In genomic region chr3:134430174-134430573, GRCh38 we compare ENCODE assay signal across 21 cellular contexts. TPM values are rescaled to one million over a fixed set of nuclear protein-coding genes. Genes with fewer than 3 reads are reported as not detected.
A peak's percentile ranks its signal among the peaks of the same experiment; 100 is the strongest.
DNase-seq lines count a peak whose midpoint lies in the region; ATAC-seq and TF ChIP-seq lines count a peak whose summit lies in the region.
"Had no signal": no experiment of that assay in that cellular context is flagged by ENCODE, and none has a peak within 500 bp of the region (broad histone marks: within the 10 kb centered on the region; RNA-seq: fewer than 3 reads in every experiment).

No MANE protein-coding gene starts in this region.

- H3K36me3 ChIP-seq in KMS-11 (ENCODE audit: insufficient read depth), result no peaks in the 10 kb centered on the region
- H3K36me3 ChIP-seq: BLaER1 treated with 17β-estradiol and CSF1 and Interleukin-3, amounts not matched to agents 10 nM and 100 nM had no signal

- H3K79me2 ChIP-seq in KMS-11 (ENCODE audit: insufficient read depth, low read depth), result no peaks in the 10 kb centered on the region

- H3K27ac ChIP-seq in KMS-11, result no peak overlapping the region
- H3K27ac ChIP-seq: BLaER1 treated with 17β-estradiol and CSF1 and Interleukin-3, amounts not matched to agents 10 nM and 100 nM had no signal

- peaks cover 46% of the 10 kb centered on the region for H3K4me1 ChIP-seq in KMS-11 (ENCODE audit: low read depth, poor library complexity, severe bottlenecking)

- no peak for TF ChIP-seq CTCF in KMS-11 (conservative IDR thresholded peaks at IDR 0.05; ENCODE audit: low read depth, low read length)

- H3K4me2 ChIP-seq in KMS-11, result peak overlapping the region; percentile 69; the same call in 1 of the 2 replicates
- H3K4me2 ChIP-seq: BLaER1 treated with 17β-estradiol and CSF1 and Interleukin-3, amounts not matched to agents 10 nM and 100 nM; GM23338 had no signal

- H3K27me3 ChIP-seq in KMS-11 (ENCODE audit: insufficient read depth, low read depth), result peaks cover 9% of the 10 kb centered on the region; the same call in 1 of the 2 replicates
- H3K27me3 ChIP-seq: BLaER1 treated with 17β-estradiol and CSF1 and Interleukin-3, amounts not matched to agents 10 nM and 100 nM had no signal

- no peak overlapping the region for H2AFZ ChIP-seq in KMS-11 (ENCODE audit: low read depth)
- H2AFZ ChIP-seq: GM23338 had no signal

- no peaks in the 10 kb centered on the region for H4K20me1 ChIP-seq in KMS-11 (ENCODE audit: insufficient read depth)
- H4K20me1 ChIP-seq: BLaER1 treated with 17β-estradiol and CSF1 and Interleukin-3, amounts not matched to agents 10 nM and 100 nM had no signal

- peak; percentile 76 for DNase-seq in A172 (ENCODE audit: low spot score)
- DNase-seq in RPMI7951 (ENCODE audit: low read depth), result peak; percentile 64
- DNase-seq in astrocyte of the hippocampus (ENCODE audit: low read depth, low spot score), result peak; percentile 60
- DNase-seq in stimulated activated CD4-positive, alpha-beta T cell treated with anti-CD3 and anti-CD28 coated beads, Interleukin-12 subunit alpha, Interleukin-12 subunit beta, amount 100 ng/mL, for 4 hours, result no peak
- DNase-seq in inferior parietal cortex (ENCODE audit: extremely low spot score), result no peak
- DNase-seq: AML-193; CD4-positive, alpha-beta T cell; H9; NCI-H1105; NCI-H1436 treated with DMSO at 0.1 percent for 48 hours; NCI-H2029; NCI-H446; NCI-H774; NK-92 treated with Interleukin-12 subunit alpha and Interleukin-12 subunit beta, amount 100 ng/mL, for 24 hours; SHP77 treated with DMSO at 0.1 percent for 48 hours; SW 1271 had no signal

- H3K9ac ChIP-seq in KMS-11, result no peak overlapping the region
- H3K9ac ChIP-seq: BLaER1 treated with 17β-estradiol and CSF1 and Interleukin-3, amounts not matched to agents 10 nM and 100 nM had no signal

- peak overlapping the region; percentile 25 for H3K4me3 ChIP-seq in KMS-11 (IDR thresholded peaks at IDR 0.05; ENCODE audit: insufficient read depth, low read depth, low read length)
- H3K4me3 ChIP-seq: BLaER1 treated with 17β-estradiol and CSF1 and Interleukin-3, amounts not matched to agents 10 nM and 100 nM; GM23338 had no signal

- no peak for ATAC-seq in HG03469 (IDR thresholded peaks at IDR 0.05; ENCODE audit: unreplicated experiment)
- ATAC-seq in HG02642 (IDR thresholded peaks at IDR 0.05; ENCODE audit: poor library complexity, unreplicated experiment), result no peak
- ATAC-seq: GM23338 had no signal

RNA-seq across cellular contexts. Expression of gene ANAPC13, which starts 55.6 kb away (rescaled TPM):
- 123 and 171 TPM in 2 replicates for total RNA-seq in A172 (2014; rRNA removed; shearing (Covaris generic))
- 116 and 132 TPM in 2 replicates for total RNA-seq in RPMI7951 (2014; rRNA removed; shearing (Covaris generic))

RNA-seq across cellular contexts. Expression of gene CEP63, which starts 55.7 kb away (rescaled TPM):
- 26.2 and 27.8 TPM in 2 replicates for total RNA-seq in A172 (2014; rRNA removed; shearing (Covaris generic))
- 17.8 and 40.0 TPM in 2 replicates for total RNA-seq in RPMI7951 (2014; rRNA removed; shearing (Covaris generic))

RNA-seq across cellular contexts. Expression of gene AMOTL2, which starts 55.9 kb away (rescaled TPM):
- 168 and 182 TPM in 2 replicates for total RNA-seq in A172 (2014; rRNA removed; shearing (Covaris generic))
- 13.1 and 15.1 TPM in 2 replicates for total RNA-seq in RPMI7951 (2014; rRNA removed; shearing (Covaris generic))
- total RNA-seq: CD4-positive, alpha-beta T cell had no signal

Comparison
In these comparisons a context has a peak if more than half of its experiments do, and no peak if none do; other contexts are left out.
1. DNase-seq: peak in A172 (single experiment), RPMI7951 (single experiment) and astrocyte of the hippocampus (single experiment); none in stimulated activated CD4-positive, alpha-beta T cell treated with anti-CD3 and anti-CD28 coated beads, Interleukin-12 subunit alpha, Interleukin-12 subunit beta, amount 100 ng/mL, for 4 hours (single experiment) and inferior parietal cortex (single experiment).
2. RNA of gene AMOTL2, which starts 55.9 kb away (total RNA-seq): 168 to 182 TPM in A172; 13.1 to 15.1 TPM in RPMI7951; every median in the first group is over 10 times any median in the second.